In genomic region chr9:21558079-21558478, GRCh38 we compare ENCODE assay signal across 12 cellular contexts.
DNase-seq lines count a peak whose midpoint lies in the region; FAIRE-seq and TF ChIP-seq lines count a peak whose summit lies in the region.
"Had no signal": no experiment of that assay in that cellular context is flagged by ENCODE, and none has a peak within 500 bp of the region (broad histone marks: within the 10 kb centered on the region; RNA-seq: fewer than 3 reads in every experiment).

No MANE protein-coding gene starts in this region.

- H3K4me3 ChIP-seq in HUES48 (ENCODE audit: low read depth, low read length), result peak overlapping the region; percentile 79
- peak overlapping the region; percentile 97 for H3K4me3 ChIP-seq in bronchial epithelial cell (ENCODE audit: low read depth, low read length)
- H3K4me3 ChIP-seq in mucosa of stomach (ENCODE audit: low read length), result peak overlapping the region; percentile 58

- H3K36me3 ChIP-seq in HUES48 (ENCODE audit: control insufficient read depth, insufficient read depth, low read length) (no peaks in the 10 kb centered on the region), bronchial epithelial cell (ENCODE audit: control insufficient read depth, insufficient read depth, low read length) (no peaks in the 10 kb centered on the region), mucosa of stomach (ENCODE audit: control insufficient read depth, insufficient read depth, low read length) (no peaks in the 10 kb centered on the region)
- H3K36me3 ChIP-seq: transverse colon had no signal

- no peak for TF ChIP-seq CTCF in bronchial epithelial cell (IDR thresholded peaks at IDR 0.05; ENCODE audit: insufficient read depth, low read length, severe bottlenecking)

- no peak for FAIRE-seq in bronchial epithelial cell (lab: Jason Lieb, UNC)

- DNase-seq in CD1c-positive myeloid dendritic cell (ENCODE audit: extremely low spot score) (peak; percentile 14), bronchial epithelial cell (ENCODE audit: low read depth) (no peak), ACHN (no peak), activated gamma-delta T cell (lab: John Stamatoyannopoulos, UW) (no peak), SHP77 (lab: John Stamatoyannopoulos, UW) (no peak), occipital lobe (lab: John Stamatoyannopoulos, UW) (no peak)
- DNase-seq: DMS153, NCI-H446, transverse colon had no signal

- no peak overlapping the region for H3K27ac ChIP-seq in HUES48 (ENCODE audit: low read depth, low read length)
- H3K27ac ChIP-seq: KMS-11, transverse colon had no signal

- H3K4me1 ChIP-seq in HUES48 (ENCODE audit: control insufficient read depth, insufficient read depth, low read length), result peaks cover 38% of the 10 kb centered on the region; the same call in 1 of the 2 replicates
- H3K4me1 ChIP-seq in mucosa of stomach (ENCODE audit: control insufficient read depth, insufficient read depth, low read length), result peaks cover 15% of the 10 kb centered on the region

- in situ Hi-C loops in ACHN (cut with HindIII; ENCODE audit: low pct_ligation_motif_present, low pct_unique_long_range_greater_than_20kb, low sequenced_read_pairs), result no loop called here

- H3K27me3 ChIP-seq in HUES48 (ENCODE audit: control insufficient read depth, insufficient read depth, low read length) (peaks cover 33% of the 10 kb centered on the region), bronchial epithelial cell (ENCODE audit: control insufficient read depth, insufficient read depth, low read length) (no peaks in the 10 kb centered on the region), mucosa of stomach (ENCODE audit: control insufficient read depth, insufficient read depth, low read length) (peaks cover 4% of the 10 kb centered on the region)

- no peak overlapping the region for H3K9ac ChIP-seq in HUES48 (ENCODE audit: low read depth, low read length)
- H3K9ac ChIP-seq in mucosa of stomach (ENCODE audit: low read length), result peak overlapping the region; percentile 98
- H3K9ac ChIP-seq: KMS-11 had no signal

- no peaks in the 10 kb centered on the region for H3K9me3 ChIP-seq in HUES48 (ENCODE audit: control insufficient read depth, insufficient read depth, low read length)
- H3K9me3 ChIP-seq in mucosa of stomach (ENCODE audit: control insufficient read depth, low read length), result no peaks in the 10 kb centered on the region
- H3K9me3 ChIP-seq: transverse colon had no signal
